Comparison of ENCODE assay signal across 18 cellular contexts in the genomic region with DNA sequence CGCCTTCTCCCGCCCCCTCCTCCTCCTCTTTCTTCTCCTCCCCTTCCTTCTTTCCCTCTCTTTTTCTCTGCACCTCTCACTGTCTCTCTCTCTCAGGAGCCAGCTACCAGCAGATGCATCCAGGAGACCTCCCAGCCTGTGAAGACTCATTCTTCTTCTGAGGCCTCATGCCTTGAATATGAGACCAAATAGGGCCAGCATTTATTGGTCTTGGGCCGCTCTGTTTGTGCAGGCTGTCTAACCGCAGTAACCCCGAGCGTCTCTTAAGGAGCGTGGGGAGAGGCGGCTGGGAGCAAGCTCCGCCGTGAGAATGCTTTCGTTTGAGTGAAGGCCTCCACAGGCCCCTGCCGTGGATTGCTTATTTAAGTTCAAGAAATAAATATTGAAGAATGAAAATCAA.
DNase-seq lines count a peak whose midpoint lies in the region; ATAC-seq, FAIRE-seq and TF ChIP-seq lines count a peak whose summit lies in the region.
"Had no signal": no experiment of that assay in that cellular context is flagged by ENCODE, and none has a peak within 500 bp of the region (broad histone marks: within the 10 kb centered on the region; RNA-seq: fewer than 3 reads in every experiment).

No MANE protein-coding gene starts in this region.

- peak; percentile 77 for DNase-seq in astrocyte of the spinal cord (ENCODE audit: low read depth, low spot score)
- peak; percentile 15 for DNase-seq in mesendoderm
- no peak for DNase-seq in testis
- DNase-seq in MM.1S = no peak
- no peak for DNase-seq in stimulated activated naive B cell treated with anti-CD40 and anti-IgM and Interleukin-4, amounts not matched to agents 10 μg/mL and 1 μg/mL and 100 μg/mL, for 72 hours
- DNase-seq in D721Med (ENCODE audit: insufficient read length, low spot score) = no peak
- DNase-seq: BE2C; CD4-positive, alpha-beta memory T cell; COR-L47; DND-41; GDM1 had no signal

- in situ Hi-C loops in astrocyte of the spinal cord (cut with HindIII; ENCODE audit: low sequenced_read_pairs) = no loop called here

- H3K27ac Mint-ChIP-seq in stimulated activated naive B cell treated with anti-CD40 and anti-IgM and Interleukin-4, amounts not matched to agents 10 μg/mL and 1 μg/mL and 100 μg/mL, for 72 hours = no peak overlapping the region

- no peak for ATAC-seq in stimulated activated naive B cell treated with anti-CD40 and anti-IgM and Interleukin-4, amounts not matched to agents 10 μg/mL and 1 μg/mL and 100 μg/mL, for 72 hours (replicated peaks)
- ATAC-seq: A549, HCT116 had no signal

- H4K20me1 ChIP-seq in MM.1S (ENCODE audit: insufficient read depth, low read length) = no peaks in the 10 kb centered on the region

- H3K27me3 ChIP-seq in mesendoderm (ENCODE audit: insufficient read depth, low read length, poor library complexity) (no peaks in the 10 kb centered on the region), rectal smooth muscle tissue (ENCODE audit: control insufficient read depth, insufficient read depth, low read length) (no peaks in the 10 kb centered on the region), stomach smooth muscle (ENCODE audit: control insufficient read depth in 1 of 2, insufficient read depth in 2 of 2, low read length in 2 of 2) (no peaks in the 10 kb centered on the region), testis (no peaks in the 10 kb centered on the region), MM.1S (replicated peaks; ENCODE audit: insufficient read depth, low read length) (no peaks in the 10 kb centered on the region)
- H3K27me3 ChIP-seq: BE2C had no signal

- H3K36me3 ChIP-seq in mesendoderm (ENCODE audit: control insufficient read depth, insufficient read depth, low read length) = no peaks in the 10 kb centered on the region
- H3K36me3 ChIP-seq in rectal smooth muscle tissue (ENCODE audit: control insufficient read depth, insufficient read depth, low read length) = no peaks in the 10 kb centered on the region
- H3K36me3 ChIP-seq in stomach smooth muscle (ENCODE audit: control insufficient read depth in 2 of 2, insufficient read depth in 2 of 2, low read length in 2 of 2) = no peaks in the 10 kb centered on the region
- H3K36me3 ChIP-seq in testis (ENCODE audit: low read depth, missing control alignments) = no peaks in the 10 kb centered on the region
- H3K36me3 ChIP-seq in MM.1S (replicated peaks; ENCODE audit: insufficient read depth, low read length) = no peaks in the 10 kb centered on the region
- H3K36me3 ChIP-seq: BE2C had no signal

- H4K5ac ChIP-seq in mesendoderm (ENCODE audit: low read length) = no peak overlapping the region

- H3K4me1 Mint-ChIP-seq in stimulated activated naive B cell treated with anti-CD40 and anti-IgM and Interleukin-4, amounts not matched to agents 10 μg/mL and 1 μg/mL and 100 μg/mL, for 72 hours = peaks cover 8 to 10% of the 10 kb centered on the region in 2 donors
- H3K4me1 Mint-ChIP-seq: CD4-positive, alpha-beta memory T cell had no signal

- H3K9me3 ChIP-seq in stomach smooth muscle (ENCODE audit: control insufficient read depth in 2 of 2, low read length in 2 of 2) = no peaks in the 10 kb centered on the region
- H3K9me3 ChIP-seq in testis = no peaks in the 10 kb centered on the region
- no peaks in the 10 kb centered on the region for H3K9me3 ChIP-seq in MM.1S (replicated peaks; ENCODE audit: insufficient read depth, low read length)
- H3K9me3 ChIP-seq: A549, BE2C had no signal

- H3K4me3 Mint-ChIP-seq in stimulated activated naive B cell treated with anti-CD40 and anti-IgM and Interleukin-4, amounts not matched to agents 10 μg/mL and 1 μg/mL and 100 μg/mL, for 72 hours = no peak overlapping the region
- H3K4me3 Mint-ChIP-seq: CD4-positive, alpha-beta memory T cell had no signal

- H3K9me3 Mint-ChIP-seq in stimulated activated naive B cell treated with anti-CD40 and anti-IgM and Interleukin-4, amounts not matched to agents 10 μg/mL and 1 μg/mL and 100 μg/mL, for 72 hours = peaks cover 0 to 2% of the 10 kb centered on the region in 2 donors

- H2BK5ac ChIP-seq in mesendoderm (ENCODE audit: low read length) = no peak overlapping the region

- H2BK15ac ChIP-seq in mesendoderm (replicated peaks; ENCODE audit: low read depth) = no peak overlapping the region

- H2AK5ac ChIP-seq in mesendoderm (ENCODE audit: low read length) = no peak overlapping the region

- H3K9me2 ChIP-seq in MM.1S (replicated peaks; ENCODE audit: insufficient read depth, low read length) = no peaks in the 10 kb centered on the region

- H3K23ac ChIP-seq in mesendoderm (ENCODE audit: low read length) = no peak overlapping the region

- H3K36me3 Mint-ChIP-seq in stimulated activated naive B cell treated with anti-CD40 and anti-IgM and Interleukin-4, amounts not matched to agents 10 μg/mL and 1 μg/mL and 100 μg/mL, for 72 hours = no peaks in the 10 kb centered on the region
- H3K36me3 Mint-ChIP-seq: CD4-positive, alpha-beta memory T cell had no signal

- H3K4me2 ChIP-seq in mesendoderm (ENCODE audit: low read length) (no peak overlapping the region), MM.1S (ENCODE audit: low read depth, low read length) (no peak overlapping the region)
- H3K4me2 ChIP-seq: A549 had no signal

- H3K27ac ChIP-seq in mesendoderm (ENCODE audit: low read depth, low read length) (no peak overlapping the region), rectal smooth muscle tissue (ENCODE audit: low read depth, low read length) (peak overlapping the region; percentile 79), stomach smooth muscle (ENCODE audit: low read length) (peak overlapping the region; percentile 18), testis (no peak overlapping the region), MM.1S (ENCODE audit: low read length) (no peak overlapping the region)
- H3K27ac ChIP-seq: C4-2B had no signal

- intact Hi-C loops in testis (cut with DNase I; ENCODE audit: low total_unique reads) = no loop called here

- no peak overlapping the region for H2AFZ ChIP-seq in MM.1S (ENCODE audit: low read length)

- H3K4me1 ChIP-seq in mesendoderm (ENCODE audit: control insufficient read depth, low read depth, low read length) = peaks cover 9% of the 10 kb centered on the region
- no peaks in the 10 kb centered on the region for H3K4me1 ChIP-seq in rectal smooth muscle tissue (ENCODE audit: control insufficient read depth, insufficient read depth, low read length)
- no peaks in the 10 kb centered on the region for H3K4me1 ChIP-seq in stomach smooth muscle (ENCODE audit: control insufficient read depth, insufficient read depth, low read length)
- no peaks in the 10 kb centered on the region for H3K4me1 ChIP-seq in testis
- no peaks in the 10 kb centered on the region for H3K4me1 ChIP-seq in MM.1S (ENCODE audit: low read length)
- H3K4me1 ChIP-seq: BE2C had no signal

- H3K9ac ChIP-seq in mesendoderm (ENCODE audit: low read length) (no peak overlapping the region), rectal smooth muscle tissue (ENCODE audit: low read length) (no peak overlapping the region), stomach smooth muscle (ENCODE audit: low read length in 2 of 2) (no peak overlapping the region), MM.1S (ENCODE audit: low read length) (no peak overlapping the region)

- no peaks in the 10 kb centered on the region for H3K79me1 ChIP-seq in mesendoderm (ENCODE audit: low read length)

- peaks cover 7 to 9% of the 10 kb centered on the region in 2 donors for H3K27me3 Mint-ChIP-seq in stimulated activated naive B cell treated with anti-CD40 and anti-IgM and Interleukin-4, amounts not matched to agents 10 μg/mL and 1 μg/mL and 100 μg/mL, for 72 hours

- FAIRE-seq in D721Med (lab: Jason Lieb, UNC) = no peak
- FAIRE-seq: A549, GM19239, H54 had no signal

- H3K79me2 ChIP-seq in mesendoderm (ENCODE audit: control insufficient read depth, insufficient read depth, low read length) (no peaks in the 10 kb centered on the region), MM.1S (ENCODE audit: low read length) (no peaks in the 10 kb centered on the region)

- no CpG with 5 or more reads among the region's 12 CpGs for WGBS in mesendoderm (ENCODE audit: extremely low coverage, insufficient coverage, low lambda C conversion rate)
- WGBS in testis, 2 donors = 63 to 83% methylated on average over 12 of the region's 12 CpGs

- H2BK120ac ChIP-seq in mesendoderm (ENCODE audit: low read depth, low read length) = no peak overlapping the region

- H4K8ac ChIP-seq in mesendoderm (ENCODE audit: low read depth, low read length) = no peak overlapping the region

- no peaks in the 10 kb centered on the region for H3F3A ChIP-seq in MM.1S (ENCODE audit: insufficient read depth, low read length)

- TF ChIP-seq POLR2A in testis (IDR thresholded peaks at IDR 0.05) = no peak

- H3K4me3 ChIP-seq in astrocyte of the spinal cord (ENCODE audit: low read depth, low read length) (no peak overlapping the region), mesendoderm (ENCODE audit: low read length) (no peak overlapping the region), rectal smooth muscle tissue (ENCODE audit: low read length) (no peak overlapping the region), stomach smooth muscle (ENCODE audit: low read length in 2 of 2) (no peak overlapping the region), testis (no peak overlapping the region), MM.1S (ENCODE audit: low read length) (no peak overlapping the region)
- H3K4me3 ChIP-seq: A549 had no signal

- no peak overlapping the region for H3K56ac ChIP-seq in mesendoderm (ENCODE audit: low read length)

- H3K18ac ChIP-seq in mesendoderm (ENCODE audit: low read length) = no peak overlapping the region

- no peak overlapping the region for H3K4ac ChIP-seq in mesendoderm (ENCODE audit: low read depth, low read length)

- TF ChIP-seq CTCF in astrocyte of the spinal cord (IDR thresholded peaks at IDR 0.05; ENCODE audit: low read depth, low read length) (no peak), testis (IDR thresholded peaks at IDR 0.05) (no peak), MM.1S (IDR thresholded peaks at IDR 0.05; ENCODE audit: low read length) (no peak), D721Med (IDR thresholded peaks at IDR 0.05; ENCODE audit: insufficient read depth, missing control alignments) (no peak)

Comparison
In these comparisons a context has a peak if more than half of its experiments do, and no peak if none do; other contexts are left out.
1. DNase-seq: peak in astrocyte of the spinal cord (single experiment) and mesendoderm (single experiment); none in testis (single experiment), MM.1S (single experiment), stimulated activated naive B cell treated with anti-CD40 and anti-IgM and Interleukin-4, amounts not matched to agents 10 μg/mL and 1 μg/mL and 100 μg/mL, for 72 hours (single experiment) and D721Med (single experiment).
2. H3K27ac ChIP-seq: peak in rectal smooth muscle tissue (single experiment) and stomach smooth muscle (single experiment); none in mesendoderm (single experiment), testis (0 of 2) and MM.1S (single experiment).